ENCODE assay signal across 9 cellular contexts in the genomic region with DNA sequence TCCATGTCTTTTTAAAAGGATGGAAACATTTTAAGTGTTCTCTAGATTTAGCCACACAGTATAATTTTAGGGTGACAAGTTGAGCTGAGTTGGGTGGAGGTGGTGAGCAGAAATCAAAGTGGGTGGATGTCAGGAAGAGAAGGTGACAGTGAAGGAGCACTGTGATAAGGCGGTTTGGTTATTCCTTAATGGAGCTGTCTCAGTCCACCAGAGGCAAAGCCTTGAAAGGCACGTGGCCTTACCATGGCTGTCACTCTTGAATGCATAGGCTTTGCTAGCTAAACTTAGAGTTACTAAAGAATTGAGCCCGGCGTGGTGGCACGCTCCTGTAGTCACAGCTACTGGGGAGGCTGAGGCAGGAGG. TPM values are rescaled to one million over a fixed set of nuclear protein-coding genes. Genes with fewer than 3 reads are reported as not detected.
DNase-seq lines count a peak whose midpoint lies in the region; ATAC-seq and TF ChIP-seq lines count a peak whose summit lies in the region.
"Had no signal": no experiment of that assay in that cellular context is flagged by ENCODE, and none has a peak within 500 bp of the region (broad histone marks: within the 10 kb centered on the region; RNA-seq: fewer than 3 reads in every experiment).

No MANE protein-coding gene starts in this region.

- no peaks in the 10 kb centered on the region for H3K79me2 ChIP-seq in GM23338 (replicated peaks; ENCODE audit: insufficient read depth)

- no peaks in the 10 kb centered on the region for H4K20me1 ChIP-seq in GM23338 (replicated peaks; ENCODE audit: insufficient read depth)

- no peak overlapping the region for H3K27ac ChIP-seq in GM23338 (ENCODE audit: low read depth)
- H3K27ac ChIP-seq in effector memory CD4-positive, alpha-beta T cell (ENCODE audit: insufficient read depth, low read length, poor library complexity, severe bottlenecking): no peak overlapping the region

- no peaks in the 10 kb centered on the region for H3K4me1 ChIP-seq in GM23338 (ENCODE audit: insufficient read depth)
- peaks cover 7% of the 10 kb centered on the region for H3K4me1 ChIP-seq in effector memory CD4-positive, alpha-beta T cell (ENCODE audit: control insufficient read depth, insufficient read depth, low read length, poor library complexity, severe bottlenecking)

- H3K9me3 Mint-ChIP-seq in GM23338 (no peaks in the 10 kb centered on the region), WTC11 (no peaks in the 10 kb centered on the region)

- H3K4me1 Mint-ChIP-seq in GM23338 (peaks cover 3% of the 10 kb centered on the region; the same call in 2 of the 3 replicates), WTC11 (peaks cover 8% of the 10 kb centered on the region; the same call in 1 of the 2 replicates)

- CTCF ChIA-PET in WTC11 (lab: Charles Lee): interaction anchor here (0.6 to 2.8 kb wide), 18 partner anchors 13 to 683 kb away, joined by 3 to 31 read pairs (median 5); partner anchors contain the start of genes CIB1, GDPGP1, HDDC3 and IDH2

- no peak for ATAC-seq in GM23338
- ATAC-seq in WTC11: no peak
- peak; percentile 73 for ATAC-seq in Right ventricle myocardium superior (ENCODE audit: poor library complexity)
- ATAC-seq in HG03196 (IDR thresholded peaks at IDR 0.05; ENCODE audit: unreplicated experiment): no peak

- intact Hi-C loops in Right ventricle myocardium superior (cut with DNase I): no loop called here

- peak overlapping the region; percentile 89; the same call in 1 of the 2 replicates for H3K4me2 ChIP-seq in GM23338

- H3K4me3 ChIP-seq in GM23338: peak overlapping the region; percentile 77; the same call in 1 of the 2 replicates
- no peak overlapping the region for H3K4me3 ChIP-seq in effector memory CD4-positive, alpha-beta T cell (ENCODE audit: insufficient read depth, low read depth, low read length, poor library complexity, severe bottlenecking)

- no peaks in the 10 kb centered on the region; the same call in 2 of the 3 replicates for H3K36me3 Mint-ChIP-seq in GM23338 (ENCODE audit: low read depth)
- no peaks in the 10 kb centered on the region for H3K36me3 Mint-ChIP-seq in WTC11

- no peaks in the 10 kb centered on the region; the same call in 1 of the 2 replicates for H3K27me3 ChIP-seq in GM23338 (ENCODE audit: insufficient read depth)
- H3K27me3 ChIP-seq in effector memory CD4-positive, alpha-beta T cell (replicated peaks; ENCODE audit: control insufficient read depth, insufficient read depth, low read length, poor library complexity, severe bottlenecking): no peaks in the 10 kb centered on the region

- H2AFZ ChIP-seq in GM23338: no peak overlapping the region

- no peaks in the 10 kb centered on the region for H3K9me2 ChIP-seq in GM23338 (ENCODE audit: insufficient read depth)

- 0 out of 2 replicates have a peak, but pooled peaks cover 4% of the 10 kb centered on the region for H3F3A ChIP-seq in GM23338 (replicated peaks; ENCODE audit: low read depth)

- H3K27me3 Mint-ChIP-seq in GM23338 (ENCODE audit: insufficient read depth, low read depth, poor library complexity): peaks cover 8% of the 10 kb centered on the region
- peaks cover 16% of the 10 kb centered on the region for H3K27me3 Mint-ChIP-seq in WTC11 (ENCODE audit: low read depth)

- POLR2A ChIA-PET in WTC11 (lab: Charles Lee): interaction anchor here (0.5 to 1.6 kb wide), 5 partner anchors 15 to 48 kb away, joined by 3 to 11 read pairs (median 9); partner anchors contain the start of genes CIB1, GDPGP1, NGRN and SEMA4B

- no peaks in the 10 kb centered on the region for H3K36me3 ChIP-seq in GM23338 (ENCODE audit: insufficient read depth)
- H3K36me3 ChIP-seq in effector memory CD4-positive, alpha-beta T cell (ENCODE audit: control insufficient read depth, insufficient read depth, low read length): no peaks in the 10 kb centered on the region

- H3K4me3 Mint-ChIP-seq in GM23338 (peak overlapping the region; percentile 73), WTC11 (peak overlapping the region; percentile 72)

- H3K9me3 ChIP-seq in effector memory CD4-positive, alpha-beta T cell (ENCODE audit: control insufficient read depth, low read length): no peaks in the 10 kb centered on the region

- TF ChIP-seq CTCF in GM23338 (conservative IDR thresholded peaks at IDR 0.05; ENCODE audit: low read depth in 2 of 2) (no peak), WTC11 (IDR thresholded peaks at IDR 0.05) (no peak)

- H3K27ac Mint-ChIP-seq in GM23338 (no peak overlapping the region), WTC11 (no peak overlapping the region; the same call in 1 of the 2 replicates)

- DNase-seq in GM23338 (ENCODE audit: low spot score) (peak; percentile 21), WTC11 (ENCODE audit: low spot score) (no peak), Right ventricle myocardium superior (no peak), putamen (ENCODE audit: low spot score) (peak; percentile 84), OCI-M2 (lab: John Stamatoyannopoulos, UW; ENCODE audit: unreplicated experiment) (no peak)
- no peak for DNase-seq in activated effector memory CD4-positive, alpha-beta T cell treated with Interleukin-2 at 50 U/mL for 16 hours
- DNase-seq in effector memory CD4-positive, alpha-beta T cell: no peak
- DNase-seq: T-helper 9 cell had no signal

TF ChIP-seq in WTC11, 78 proteins besides CTCF, POLR2A, EP300 and RAD21 (continues in another document):
- no peak for TF ChIP-seq OVOL2 (CRISPR knock-in tag; IDR thresholded peaks at IDR 0.05; ENCODE audit: borderline replicate concordance)
- TF ChIP-seq, protein P1, sequence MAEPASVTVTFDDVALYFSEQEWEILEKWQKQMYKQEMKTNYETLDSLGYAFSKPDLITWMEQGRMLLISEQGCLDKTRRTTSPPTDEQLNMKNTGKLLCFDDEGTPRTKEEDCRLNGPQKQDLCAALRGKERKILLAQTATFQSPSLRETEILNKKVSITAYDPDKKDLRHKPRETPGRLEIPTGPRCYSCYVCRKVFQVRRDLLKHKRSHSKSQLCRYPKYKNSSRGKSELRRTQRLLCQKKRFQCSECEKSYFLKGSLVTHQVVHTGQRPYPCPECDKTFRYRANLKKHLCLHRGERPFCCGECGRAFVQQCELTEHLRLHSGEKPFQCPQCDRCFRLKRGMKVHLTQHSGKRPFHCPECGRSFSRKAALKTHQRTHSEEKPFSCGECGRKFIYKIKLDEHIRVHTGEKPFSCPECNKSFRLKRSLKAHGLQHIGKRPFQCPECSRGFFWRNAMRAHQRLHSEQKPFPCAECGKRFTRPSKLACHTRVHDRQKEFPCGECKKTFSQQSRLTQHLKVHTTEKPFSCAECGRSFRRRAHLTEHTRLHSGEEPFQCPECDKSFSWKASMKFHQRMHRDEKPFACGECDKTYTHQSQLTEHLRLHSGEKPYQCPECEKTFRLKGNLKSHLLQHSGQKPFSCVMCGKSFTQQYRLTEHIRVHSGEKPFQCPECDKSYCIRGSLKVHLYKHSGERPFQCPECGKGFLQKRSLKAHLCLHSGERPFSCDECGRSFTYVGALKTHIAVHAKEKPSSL (CRISPR knock-in tag; conservative IDR thresholded peaks at IDR 0.05): no peak
- no peak for TF ChIP-seq E2F5 (CRISPR knock-in tag; IDR thresholded peaks at IDR 0.05)
- no peak for TF ChIP-seq PRRX2 (CRISPR knock-in tag; IDR thresholded peaks at IDR 0.05)

RNA-seq across cellular contexts. Expression of gene TTLL13, which starts 0.6 kb away (rescaled TPM):
- not detected in 2 replicates for total RNA-seq in GM23338 (2014; rRNA removed; shearing (Covaris generic))
- not detected in 2 replicates for polyA plus RNA-seq in GM23338 (2016; fragmentation: Nextera tagmentation; extraction: Ambion mirVana)
- 0.18 to 0.76 TPM (median 0.48 TPM) in 3 replicates for total RNA-seq in WTC11 (2021)
- total RNA-seq in Right ventricle myocardium superior: not detected

RNA-seq across cellular contexts. Expression of gene GDPGP1, which starts 14.7 kb away (rescaled TPM):
- 1.2 and 3.8 TPM in 2 replicates for total RNA-seq in GM23338 (2014; rRNA removed; shearing (Covaris generic))
- 0.52 and 0.61 TPM in 2 replicates for polyA plus RNA-seq in GM23338 (2016; fragmentation: Nextera tagmentation; extraction: Ambion mirVana)
- total RNA-seq in WTC11 (2021): 2.6 to 6.7 TPM (median 5.3 TPM) in 3 replicates
- 9.1 TPM for total RNA-seq in Right ventricle myocardium superior

RNA-seq across cellular contexts. Expression of gene CIB1, which starts 15.0 kb away (rescaled TPM):
- 9.8 and 11.2 TPM in 2 replicates for total RNA-seq in GM23338 (2014; rRNA removed; shearing (Covaris generic))
- polyA plus RNA-seq in GM23338 (2016; fragmentation: Nextera tagmentation; extraction: Ambion mirVana): 33.5 and 35.9 TPM in 2 replicates
- total RNA-seq in WTC11 (2021): 26.1 to 29.6 TPM (median 26.9 TPM) in 3 replicates
- total RNA-seq in Right ventricle myocardium superior: 71.6 TPM

RNA-seq across cellular contexts. Expression of gene NGRN, which starts 16.7 kb away (rescaled TPM):
- total RNA-seq in GM23338 (2014; rRNA removed; shearing (Covaris generic)): 92.2 and 131 TPM in 2 replicates
- polyA plus RNA-seq in GM23338 (2016; fragmentation: Nextera tagmentation; extraction: Ambion mirVana): 79.2 and 88.9 TPM in 2 replicates
- total RNA-seq in WTC11 (2021) (77.8 to 88.5 TPM (median 88.1 TPM) in 3 replicates), Right ventricle myocardium superior (122 TPM)

RNA-seq across cellular contexts. Expression of gene SEMA4B, which starts 47.6 kb away (rescaled TPM):
- 41.2 and 48.2 TPM in 2 replicates for total RNA-seq in GM23338 (2014; rRNA removed; shearing (Covaris generic))
- 16.7 and 19.5 TPM in 2 replicates for polyA plus RNA-seq in GM23338 (2016; fragmentation: Nextera tagmentation; extraction: Ambion mirVana)
- total RNA-seq in WTC11 (2021): 50.1 to 53.3 TPM (median 50.2 TPM) in 3 replicates
- total RNA-seq in Right ventricle myocardium superior: 24.6 TPM

Comparison
In these comparisons a context has a peak if more than half of its experiments do, and no peak if none do; other contexts are left out.
1. DNase-seq: peak in GM23338 (single experiment) and putamen (single experiment); none in WTC11 (single experiment), Right ventricle myocardium superior (single experiment), activated effector memory CD4-positive, alpha-beta T cell treated with Interleukin-2 at 50 U/mL for 16 hours (single experiment), effector memory CD4-positive, alpha-beta T cell (0 of 3) and OCI-M2 (single experiment).